In the genomic region with DNA sequence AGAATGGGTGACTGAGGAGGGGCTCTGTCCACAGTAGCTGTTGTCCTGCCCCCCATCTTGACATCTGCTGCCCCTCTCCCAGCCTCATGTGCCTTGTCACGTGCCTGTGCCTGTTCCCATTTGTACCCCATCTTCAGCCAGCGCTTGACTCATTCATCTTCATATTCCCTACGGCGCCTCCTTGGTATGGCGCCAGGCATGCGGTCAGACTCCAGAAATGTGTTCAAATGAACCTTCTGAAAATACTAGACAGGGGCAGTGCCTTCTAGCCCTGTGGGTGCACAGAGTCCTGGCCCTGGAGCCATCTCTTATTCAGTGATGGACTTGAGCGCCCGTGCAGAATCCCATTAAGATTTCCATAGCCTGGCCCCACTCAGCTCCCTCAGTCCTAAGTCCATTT, we compare ENCODE assay signal across 1 cellular context.
A peak's percentile ranks its signal among the peaks of the same experiment; 100 is the strongest.
TF ChIP-seq lines count a peak whose summit lies in the region.

No MANE protein-coding gene starts in this region.

TF ChIP-seq in HepG2, 621 proteins besides CTCF, POLR2A, EP300 and RAD21:
- TF ChIP-seq SP4 (CRISPR knock-in tag; IDR thresholded peaks at IDR 0.05) (no peak), HOXD1 (CRISPR knock-in tag; IDR thresholded peaks at IDR 0.05) (no peak), KLF11 (CRISPR knock-in tag; IDR thresholded peaks at IDR 0.05) (no peak), AGO1 (IDR thresholded peaks at IDR 0.05; ENCODE audit: low read depth, low read length, poor library complexity, severe bottlenecking) (no peak)
- TF ChIP-seq, protein P1, sequence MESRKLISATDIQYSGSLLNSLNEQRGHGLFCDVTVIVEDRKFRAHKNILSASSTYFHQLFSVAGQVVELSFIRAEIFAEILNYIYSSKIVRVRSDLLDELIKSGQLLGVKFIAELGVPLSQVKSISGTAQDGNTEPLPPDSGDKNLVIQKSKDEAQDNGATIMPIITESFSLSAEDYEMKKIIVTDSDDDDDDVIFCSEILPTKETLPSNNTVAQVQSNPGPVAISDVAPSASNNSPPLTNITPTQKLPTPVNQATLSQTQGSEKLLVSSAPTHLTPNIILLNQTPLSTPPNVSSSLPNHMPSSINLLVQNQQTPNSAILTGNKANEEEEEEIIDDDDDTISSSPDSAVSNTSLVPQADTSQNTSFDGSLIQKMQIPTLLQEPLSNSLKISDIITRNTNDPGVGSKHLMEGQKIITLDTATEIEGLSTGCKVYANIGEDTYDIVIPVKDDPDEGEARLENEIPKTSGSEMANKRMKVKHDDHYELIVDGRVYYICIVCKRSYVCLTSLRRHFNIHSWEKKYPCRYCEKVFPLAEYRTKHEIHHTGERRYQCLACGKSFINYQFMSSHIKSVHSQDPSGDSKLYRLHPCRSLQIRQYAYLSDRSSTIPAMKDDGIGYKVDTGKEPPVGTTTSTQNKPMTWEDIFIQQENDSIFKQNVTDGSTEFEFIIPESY (CRISPR knock-in tag; IDR thresholded peaks at IDR 0.05): 0 out of 2 replicates have a peak, but pooled peaks have one; percentile 23
